In the genomic region with DNA sequence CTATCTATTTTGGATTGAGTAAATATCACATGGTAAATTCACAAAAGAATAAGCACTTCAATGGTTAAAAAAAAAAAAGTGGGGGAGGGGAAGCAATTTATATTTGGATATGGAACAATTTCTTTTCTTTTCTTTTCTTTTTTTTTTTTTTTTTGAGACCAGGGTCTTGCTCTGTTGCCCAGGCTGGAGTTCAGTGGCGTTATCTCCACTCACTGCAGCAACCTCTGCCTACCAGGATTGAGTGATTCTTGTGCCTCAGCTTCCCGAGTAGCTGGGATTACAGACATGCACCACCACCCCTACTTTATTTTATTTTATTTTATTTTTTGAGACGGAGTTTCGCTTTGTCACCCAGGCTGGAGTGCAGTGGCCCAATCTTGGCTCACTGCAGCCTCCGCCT, we compare ENCODE assay signal across 3 cellular contexts. TPM values are rescaled to one million over a fixed set of nuclear protein-coding genes. Genes with fewer than 3 reads are reported as not detected.
DNase-seq lines count a peak whose midpoint lies in the region; ATAC-seq, FAIRE-seq and TF ChIP-seq lines count a peak whose summit lies in the region.
"Not testable (repeated sequence)": the region's sequence is repeated elsewhere in the genome, so short reads cannot be mapped to it uniquely, and the experiment has no call there.

No MANE protein-coding gene starts in this region.

- not testable (repeated sequence) for H3K4me1 ChIP-seq in HEK293 (ENCODE audit: control insufficient read depth, insufficient read depth, low read length); K562 (replicated peaks in 1 of 2; ENCODE audit: control insufficient read depth in 2 of 2, insufficient read depth in 2 of 2, low read length in 2 of 2)

- intact Hi-C loops in K562 (cut with micrococcal nuclease): not testable (repeated sequence)

- H4K20me1 ChIP-seq in K562 (replicated peaks; ENCODE audit: control insufficient read depth, insufficient read depth, low read length): not testable (repeated sequence)

- not testable (repeated sequence) for BruUV-seq in K562 (replicated peaks; lab: Mats Ljungman, UMichigan)

- not testable (repeated sequence) for H3K9me3 ChIP-seq in HEK293 (ENCODE audit: control insufficient read depth, insufficient read depth, low read depth, low read length); K562 (replicated peaks; ENCODE audit: control insufficient read depth, insufficient read depth, low read depth, low read length)

- DNase-seq in HEK293T (ENCODE audit: extremely low spot score); K562 (ENCODE audit: extremely low read depth in 1 of 4, low spot score in 3 of 4): not testable (repeated sequence)

- not testable (repeated sequence) for H3K9ac ChIP-seq in K562 (ENCODE audit: insufficient read depth in 1 of 2, low read depth in 2 of 2, low read length in 2 of 2)

- not testable (repeated sequence) for H3K4me3 ChIP-seq in HEK293 (ENCODE audit: low read depth, low read length); K562

- TF ChIP-seq RAD21 in K562 (CRISPR knock-in tag; conservative IDR thresholded peaks at IDR 0.05 in 1 of 2, IDR thresholded peaks at IDR 0.05 in 1 of 2): not testable (repeated sequence)

- not testable (repeated sequence) for H3K27me3 ChIP-seq in K562 (ENCODE audit: control insufficient read depth in 2 of 2, insufficient read depth in 2 of 2, low read length in 2 of 2)

- H3K27ac ChIP-seq in HEK293 (ENCODE audit: extremely low read depth, low read depth, low read length); K562 (ENCODE audit: extremely low read depth, low read depth, low read length): not testable (repeated sequence)

- CTCF ChIA-PET in HEK293 (lab: Yijun Ruan, JAX): not testable (repeated sequence)
- CTCF ChIA-PET in HEK293T (lab: Yijun Ruan, JAX) (interaction anchor here (0.7 kb wide), 1 partner anchor 141 kb away, joined by 4 read pairs; no protein-coding TSS in a partner anchor), K562 (lab: Yijun Ruan, JAX; ENCODE audit: low intra/inter-chr PET ratio) (interaction anchor here (0.6 kb wide), 1 partner anchor 224 kb away, joined by 3 read pairs; no protein-coding TSS in a partner anchor)

- H2AFZ ChIP-seq in K562 (ENCODE audit: low read depth, low read length): not testable (repeated sequence)

- H3K9me1 ChIP-seq in K562 (ENCODE audit: control insufficient read depth, insufficient read depth, low read length): not testable (repeated sequence)

- TF ChIP-seq CTCF in HEK293 (tag by site-specific recombination; IDR thresholded peaks at IDR 0.05); K562 (IDR thresholded peaks at IDR 0.05 in 2 of 3, conservative IDR thresholded peaks at IDR 0.05 in 1 of 3; ENCODE audit: insufficient read depth in 2 of 3, low read depth in 1 of 3, low read length in 3 of 3): not testable (repeated sequence)

- not testable (repeated sequence) for TF ChIP-seq EP300 in K562 (IDR thresholded peaks at IDR 0.05; ENCODE audit: low read length)

- H3K36me3 ChIP-seq in HEK293 (ENCODE audit: control insufficient read depth in 2 of 2, insufficient read depth in 1 of 2, low read length in 2 of 2); K562 (ENCODE audit: control insufficient read depth, insufficient read depth, low read length): not testable (repeated sequence)

- ATAC-seq in K562: not testable (repeated sequence)

- H3K79me2 ChIP-seq in K562 (ENCODE audit: control insufficient read depth, insufficient read depth, low read length): not testable (repeated sequence)

- not testable (repeated sequence) for TF ChIP-seq POLR2A in K562 (conservative IDR thresholded peaks at IDR 0.05)

- POLR2A ChIA-PET in HEK293 (lab: Yijun Ruan, JAX): interaction anchor here (1.3 kb wide), 1 partner anchor 158 kb away, joined by 3 read pairs; no protein-coding TSS in a partner anchor
- POLR2A ChIA-PET in HEK293T (lab: Yijun Ruan, JAX): not testable (repeated sequence)
- POLR2A ChIA-PET in K562 (lab: Yijun Ruan, JAX): interaction anchor here (1.3 kb wide), 1 partner anchor 9 kb away, joined by 3 read pairs; no protein-coding TSS in a partner anchor

- not testable (repeated sequence) for H3K4me2 ChIP-seq in K562 (ENCODE audit: insufficient read depth, low read length)

- WGBS in K562 (ENCODE audit: insufficient coverage, low coverage, missing lambda C conversion rate): 74% methylated on average over 5 of the region's 5 CpGs

- not testable (repeated sequence) for FAIRE-seq in K562 (lab: Jason Lieb, UNC)

- in situ Hi-C loops in K562 (cut with MboI): not testable (repeated sequence)

TF ChIP-seq in HEK293, 187 proteins besides CTCF, POLR2A, EP300 and RAD21:
- 0 out of 2 replicates have a peak, but pooled peaks have one; percentile 46 for TF ChIP-seq ZNF362 (tag by site-specific recombination; IDR thresholded peaks at IDR 0.05)

TF ChIP-seq in HEK293T, 16 proteins besides CTCF, POLR2A, EP300 and RAD21:
- peak; percentile 49 for TF ChIP-seq ZNF384 (IDR thresholded peaks at IDR 0.05)

TF ChIP-seq in K562, 482 proteins besides CTCF, POLR2A, EP300 and RAD21:
- TF ChIP-seq ZNF121 (CRISPR knock-in tag; conservative IDR thresholded peaks at IDR 0.05): peak; percentile 94

RNA-seq across cellular contexts. Expression of gene CCAR1, which starts 12.1 kb away (rescaled TPM):
- 184 and 338 TPM in 2 replicates for total RNA-seq in K562 (2011; cell fraction: chromatin; rRNA removed; ENCODE audit: low replicate concordance)
- 93.0 and 93.9 TPM in 2 replicates for total RNA-seq in K562 (2011; cell fraction: nucleolus; rRNA removed)
- 126 and 131 TPM in 2 replicates for total RNA-seq in K562 (2011; cell fraction: nucleoplasm; rRNA removed)
- total RNA-seq in K562 (2014; rRNA removed) (94.9 and 98.3 TPM in 2 replicates), K562 (2014; rRNA removed; fragmentation: Illumina TruSeq; extraction: Trizol) (131 and 150 TPM in 2 replicates), K562 (2015; rRNA removed; fragmentation: Illumina TruSeq; extraction: Trizol) (145 and 157 TPM in 2 replicates), K562 (2021) (88.0 and 102 TPM in 2 replicates)
- polyA plus RNA-seq in K562 (2011; rRNA removed) (111 and 117 TPM in 2 replicates), K562 (2014; fragmentation: Illumina TruSeq; extraction: Trizol) (117 and 141 TPM in 2 replicates), K562 (2014; fragmentation: Nextera tagmentation; extraction: Ambion mirVana) (10 to 100 TPM; 44.8 to 68.5 TPM), K562 (2014; rRNA removed) (112 and 173 TPM in 2 replicates)
- polyA plus RNA-seq in K562 (2011; cell fraction: cytosol; rRNA removed): 108 and 123 TPM in 2 replicates
- 271 and 289 TPM in 2 replicates for polyA plus RNA-seq in K562 (2011; cell fraction: nucleus; rRNA removed)
- polyA plus RNA-seq in K562 (2012): 57.3 and 65.2 TPM in 2 replicates
- 139 and 144 TPM in 2 replicates for polyA minus RNA-seq in K562 (2011; rRNA and poly(A)+ RNA removed)
- 31.0 and 42.7 TPM in 2 replicates for polyA minus RNA-seq in K562 (2011; cell fraction: cytosol; rRNA and poly(A)+ RNA removed)
- polyA minus RNA-seq in K562 (2011; cell fraction: nucleus; rRNA and poly(A)+ RNA removed): 95.6 and 155 TPM in 2 replicates
